1 cellular context compared by ENCODE assay signal in the genomic region with DNA sequence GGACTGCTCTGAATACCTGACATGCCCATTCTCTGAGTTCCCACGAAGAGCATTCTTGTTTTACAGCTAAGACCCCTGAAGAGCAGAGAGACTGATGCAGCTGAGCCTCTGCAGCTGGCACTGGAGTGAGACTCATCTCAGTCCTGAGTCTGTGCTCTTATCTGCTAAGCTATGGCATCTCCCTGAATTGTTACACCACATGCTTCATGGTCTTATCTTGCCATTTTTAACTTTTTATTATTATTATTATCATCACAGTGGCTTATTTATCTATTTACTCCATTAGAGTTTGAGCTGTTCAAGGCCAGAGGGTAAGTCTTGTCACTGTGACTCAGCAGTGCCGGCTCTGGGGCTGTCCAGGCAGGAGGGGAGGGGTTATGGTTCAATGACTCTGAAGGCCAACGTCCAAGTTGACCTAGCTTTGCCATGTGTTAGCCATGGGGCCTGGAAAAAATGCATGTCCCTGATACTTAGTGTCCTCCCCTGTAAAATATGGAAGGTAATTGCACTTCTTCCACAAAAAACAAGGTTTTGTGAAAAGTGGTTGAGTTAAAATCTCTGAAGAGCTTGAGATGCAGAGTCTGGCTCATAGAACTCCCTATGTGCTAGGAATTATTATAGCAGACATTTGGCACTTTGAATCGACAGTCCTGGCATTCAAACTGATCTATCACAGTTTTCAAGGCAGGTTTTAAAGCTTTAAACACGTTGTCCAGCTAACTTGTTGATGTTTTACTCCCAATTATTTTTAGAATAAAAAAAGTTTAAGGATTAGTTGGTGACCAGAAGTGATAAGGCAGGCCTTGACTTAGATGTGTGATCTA.
TF ChIP-seq lines count a peak whose summit lies in the region.

No MANE protein-coding gene starts in this region.

TF ChIP-seq in A549, 52 proteins besides CTCF, POLR2A, EP300 and RAD21 (continued from another document):
- TF ChIP-seq, protein P1, sequence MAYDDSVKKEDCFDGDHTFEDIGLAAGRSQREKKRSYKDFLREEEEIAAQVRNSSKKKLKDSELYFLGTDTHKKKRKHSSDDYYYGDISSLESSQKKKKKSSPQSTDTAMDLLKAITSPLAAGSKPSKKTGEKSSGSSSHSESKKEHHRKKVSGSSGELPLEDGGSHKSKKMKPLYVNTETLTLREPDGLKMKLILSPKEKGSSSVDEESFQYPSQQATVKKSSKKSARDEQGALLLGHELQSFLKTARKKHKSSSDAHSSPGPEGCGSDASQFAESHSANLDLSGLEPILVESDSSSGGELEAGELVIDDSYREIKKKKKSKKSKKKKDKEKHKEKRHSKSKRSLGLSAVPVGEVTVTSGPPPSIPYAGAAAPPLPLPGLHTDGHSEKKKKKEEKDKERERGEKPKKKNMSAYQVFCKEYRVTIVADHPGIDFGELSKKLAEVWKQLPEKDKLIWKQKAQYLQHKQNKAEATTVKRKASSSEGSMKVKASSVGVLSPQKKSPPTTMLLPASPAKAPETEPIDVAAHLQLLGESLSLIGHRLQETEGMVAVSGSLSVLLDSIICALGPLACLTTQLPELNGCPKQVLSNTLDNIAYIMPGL (CRISPR knock-in tag; IDR thresholded peaks at IDR 0.05; ENCODE audit: borderline replicate concordance): peak; percentile 84
- TF ChIP-seq JUN (IDR thresholded peaks at IDR 0.05) (peak; percentile 38 to 45; a peak in 2 of 5 replicates), CHD2 (IDR thresholded peaks at IDR 0.05; ENCODE audit: low read length, partially characterized antibody) (no peak), NPAS2 (CRISPR knock-in tag; IDR thresholded peaks at IDR 0.05; ENCODE audit: borderline replicate concordance) (peak; percentile 62), PHF8 (IDR thresholded peaks at IDR 0.05; ENCODE audit: borderline replicate concordance, low read depth) (no peak), TFCP2L1 (CRISPR knock-in tag; IDR thresholded peaks at IDR 0.05) (0 out of 2 replicates have a peak, but pooled peaks have one; percentile 12), MYC (IDR thresholded peaks at IDR 0.05; ENCODE audit: borderline replicate concordance, low read length) (peak; percentile 71; the same call in 1 of the 2 replicates), CEBPB (IDR thresholded peaks at IDR 0.05) (peak in 1 of 2 experiments; percentile 15; a peak in 1 of 4 replicates), HOXA7 (CRISPR knock-in tag; IDR thresholded peaks at IDR 0.05) (peak; percentile 50), CHD4 (IDR thresholded peaks at IDR 0.05; ENCODE audit: borderline replicate concordance) (no peak), HEYL (CRISPR knock-in tag; IDR thresholded peaks at IDR 0.05) (peak; percentile 92)
